ENCODE assay signal across 8 cellular contexts in genomic region chr11:9460322-9461067, GRCh38. TPM values are rescaled to one million over a fixed set of nuclear protein-coding genes. Genes with fewer than 3 reads are reported as not detected.
DNase-seq lines count a peak whose midpoint lies in the region; ATAC-seq and TF ChIP-seq lines count a peak whose summit lies in the region.

Gene ZNF143, plus strand, starts transcription at chr11:9461012. Its CDS starts 10,297 bp downstream, at chr11:9471309.

- H3K79me2 ChIP-seq in ACC112 (ENCODE audit: control insufficient read depth, insufficient read depth, low read length, unreplicated experiment), result peaks cover 43% of the 10 kb centered on the region

- peak within 1 kb of the TSS; percentile 100 for H3K9ac ChIP-seq in skeletal muscle tissue (ENCODE audit: low read depth in 1 of 3, low read length in 3 of 3)

- peak; percentile 89 for ATAC-seq in GM18870 (IDR thresholded peaks at IDR 0.05; ENCODE audit: unreplicated experiment)
- ATAC-seq in HG03135 (IDR thresholded peaks at IDR 0.05; ENCODE audit: unreplicated experiment), result peak; percentile 82

- H3K27ac ChIP-seq in ACC112 (ENCODE audit: low read depth, low read length), result peak within 1 kb of the TSS; percentile 99
- H3K27ac ChIP-seq in VCaP, result peak within 1 kb of the TSS; percentile 99
- peak within 1 kb of the TSS; percentile 99 to 100 for H3K27ac ChIP-seq in breast epithelium
- peak within 1 kb of the TSS; percentile 99 for H3K27ac ChIP-seq in skeletal muscle tissue (ENCODE audit: low read depth, low read length)

- intact Hi-C loops in breast epithelium (cut with DNase I; ENCODE audit: low total_unique reads), result no loop called here

- no peaks in the 10 kb centered on the region for H3K36me3 ChIP-seq in ACC112 (ENCODE audit: insufficient read depth, low read length)
- no peaks in the 10 kb centered on the region for H3K36me3 ChIP-seq in breast epithelium
- H3K36me3 ChIP-seq in skeletal muscle tissue (ENCODE audit: control insufficient read depth in 3 of 3, insufficient read depth in 3 of 3, low read length in 3 of 3), result peaks cover 0 to 4% (median 0%) of the 10 kb centered on the region in 3 donors

- peak within 1 kb of the TSS; percentile 87 for H3K4me3 ChIP-seq in ACC112 (ENCODE audit: low read depth, low read length)
- H3K4me3 ChIP-seq in breast epithelium, result peak within 1 kb of the TSS; percentile 91 to 98 (median 95)
- H3K4me3 ChIP-seq in iPS-18c (ENCODE audit: insufficient read depth, low read depth, low read length), result peak within 1 kb of the TSS; percentile 92
- peak within 1 kb of the TSS; percentile 90 to 100 (median 97) for H3K4me3 ChIP-seq in skeletal muscle tissue (ENCODE audit: low read length in 3 of 3)

- no peak for TF ChIP-seq CTCF in VCaP (conservative IDR thresholded peaks at IDR 0.05)
- peak in 1 of 3 donors; percentile 74 for TF ChIP-seq CTCF in breast epithelium (IDR thresholded peaks at IDR 0.05)

- no peaks in the 10 kb centered on the region for H3K27me3 ChIP-seq in ACC112 (ENCODE audit: insufficient read depth, low read length)
- no peaks in the 10 kb centered on the region for H3K27me3 ChIP-seq in breast epithelium
- no peaks in the 10 kb centered on the region for H3K27me3 ChIP-seq in skeletal muscle tissue (ENCODE audit: control insufficient read depth in 3 of 3, insufficient read depth in 3 of 3, low read length in 3 of 3)

- H3K9me3 ChIP-seq in breast epithelium, result no peaks in the 10 kb centered on the region
- H3K9me3 ChIP-seq in iPS-18c (ENCODE audit: control insufficient read depth, insufficient read depth, low read length), result no peaks in the 10 kb centered on the region
- no peaks in the 10 kb centered on the region for H3K9me3 ChIP-seq in skeletal muscle tissue (ENCODE audit: control insufficient read depth in 3 of 3, low read length in 3 of 3)

- DNase-seq in NCI-H2196 treated with DMSO at 0.1 percent for 48 hours (lab: John Stamatoyannopoulos, UW; ENCODE audit: unreplicated experiment) (peak; percentile 99), breast epithelium (ENCODE audit: low spot score in 2 of 2) (peak; percentile 100)

- peak within 1 kb of the TSS; percentile 71 for H2AFZ ChIP-seq in ACC112 (ENCODE audit: low read length, unreplicated experiment)

- peaks cover 15% of the 10 kb centered on the region for H3K4me1 ChIP-seq in ACC112 (ENCODE audit: control insufficient read depth, insufficient read depth, low read length, unreplicated experiment)
- no peaks in the 10 kb centered on the region for H3K4me1 ChIP-seq in breast epithelium
- peaks cover 4 to 23% (median 12%) of the 10 kb centered on the region in 3 donors for H3K4me1 ChIP-seq in skeletal muscle tissue (ENCODE audit: control insufficient read depth in 3 of 3, insufficient read depth in 3 of 3, low read length in 3 of 3)

- peak; percentile 97 for TF ChIP-seq POLR2A in breast epithelium (IDR thresholded peaks at IDR 0.05)

RNA-seq across cellular contexts. Expression of gene ZNF143, which starts in this region (rescaled TPM):
- 10 to 100 TPM; 21.1 to 41.3 (median 39.2) TPM for total RNA-seq in breast epithelium
- 18.8 TPM for total RNA-seq in skeletal muscle tissue

Comparison
In these comparisons a context has a peak if more than half of its experiments do, and no peak if none do; other contexts are left out.
1. Peak in every context shown above with its lines: DNase-seq, ATAC-seq, H3K4me3 ChIP-seq and H3K27ac ChIP-seq.